Comparison of ENCODE assay signal across 2 cellular contexts in the genomic region with DNA sequence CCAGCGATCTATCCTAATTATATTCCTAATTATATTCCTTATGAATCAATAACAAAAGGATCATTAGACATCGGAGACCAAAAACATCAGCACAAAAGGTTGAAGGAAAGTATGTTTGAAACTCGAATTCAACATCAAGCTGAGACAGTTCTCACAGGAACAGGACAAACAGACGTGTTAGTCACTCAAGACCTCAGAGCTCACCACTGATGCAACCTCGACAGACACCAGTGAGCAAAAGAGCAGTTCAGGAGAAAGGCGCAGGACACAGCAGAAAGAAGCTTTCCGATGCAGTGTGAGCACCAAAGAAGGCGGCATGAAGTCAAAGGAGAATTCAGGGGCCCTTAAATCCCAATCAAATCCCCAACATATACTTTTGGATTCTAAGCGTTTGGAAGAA.
A peak's percentile ranks its signal among the peaks of the same experiment; 100 is the strongest.
TF ChIP-seq lines count a peak whose summit lies in the region.

No MANE protein-coding gene starts in this region.

TF ChIP-seq in IMR-90, 13 proteins besides CTCF, POLR2A, EP300 and RAD21:
- TF ChIP-seq CEBPB (IDR thresholded peaks at IDR 0.05; ENCODE audit: low read depth, low read length) (peak; percentile 89), MXI1 (IDR thresholded peaks at IDR 0.05; ENCODE audit: borderline replicate concordance, low read depth, low read length) (no peak), RCOR1 (IDR thresholded peaks at IDR 0.05; ENCODE audit: insufficient replicate concordance, low read length) (no peak), MAZ (IDR thresholded peaks at IDR 0.05; ENCODE audit: borderline replicate concordance, low read depth, low read length) (no peak), CHD1 (IDR thresholded peaks at IDR 0.05; ENCODE audit: low read depth, low read length) (no peak), NFE2L2 (IDR thresholded peaks at IDR 0.05; ENCODE audit: low read depth, low read length) (no peak), FOS (IDR thresholded peaks at IDR 0.05; ENCODE audit: low read depth, low read length) (peak; percentile 40; the same call in 1 of the 2 replicates), MAFK (IDR thresholded peaks at IDR 0.05; ENCODE audit: low read depth, low read length) (no peak), BHLHE40 (IDR thresholded peaks at IDR 0.05; ENCODE audit: low read depth, low read length) (0 out of 2 replicates have a peak, but pooled peaks have one; percentile 9), SMC3 (IDR thresholded peaks at IDR 0.05; ENCODE audit: low read depth, low read length) (no peak)
- TF ChIP-seq, protein P1, sequence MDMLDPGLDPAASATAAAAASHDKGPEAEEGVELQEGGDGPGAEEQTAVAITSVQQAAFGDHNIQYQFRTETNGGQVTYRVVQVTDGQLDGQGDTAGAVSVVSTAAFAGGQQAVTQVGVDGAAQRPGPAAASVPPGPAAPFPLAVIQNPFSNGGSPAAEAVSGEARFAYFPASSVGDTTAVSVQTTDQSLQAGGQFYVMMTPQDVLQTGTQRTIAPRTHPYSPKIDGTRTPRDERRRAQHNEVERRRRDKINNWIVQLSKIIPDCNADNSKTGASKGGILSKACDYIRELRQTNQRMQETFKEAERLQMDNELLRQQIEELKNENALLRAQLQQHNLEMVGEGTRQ (IDR thresholded peaks at IDR 0.05; ENCODE audit: low read depth, low read length) = no peak
- TF ChIP-seq, protein P2, sequence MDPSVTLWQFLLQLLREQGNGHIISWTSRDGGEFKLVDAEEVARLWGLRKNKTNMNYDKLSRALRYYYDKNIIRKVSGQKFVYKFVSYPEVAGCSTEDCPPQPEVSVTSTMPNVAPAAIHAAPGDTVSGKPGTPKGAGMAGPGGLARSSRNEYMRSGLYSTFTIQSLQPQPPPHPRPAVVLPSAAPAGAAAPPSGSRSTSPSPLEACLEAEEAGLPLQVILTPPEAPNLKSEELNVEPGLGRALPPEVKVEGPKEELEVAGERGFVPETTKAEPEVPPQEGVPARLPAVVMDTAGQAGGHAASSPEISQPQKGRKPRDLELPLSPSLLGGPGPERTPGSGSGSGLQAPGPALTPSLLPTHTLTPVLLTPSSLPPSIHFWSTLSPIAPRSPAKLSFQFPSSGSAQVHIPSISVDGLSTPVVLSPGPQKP (IDR thresholded peaks at IDR 0.05; ENCODE audit: borderline replicate concordance, low read depth, low read length) = no peak
TF ChIP-seq in IMR-90: peak in this region for 3.

TF ChIP-seq in H1, 55 proteins besides CTCF, POLR2A, EP300 and RAD21:
- TF ChIP-seq YY1 (IDR thresholded peaks at IDR 0.05; ENCODE audit: low read depth, low read length) = no peak
- TF ChIP-seq CTBP2 (IDR thresholded peaks at IDR 0.05; ENCODE audit: borderline replicate concordance, insufficient read depth, insufficient read length, low read length) = no peak
